28 cellular contexts compared by ENCODE assay signal in genomic region chr6:165597821-165598220, GRCh38.
"Had no signal": no experiment of that assay in that cellular context is flagged by ENCODE, and none has a peak within 500 bp of the region (broad histone marks: within the 10 kb centered on the region; RNA-seq: fewer than 3 reads in every experiment).

No MANE protein-coding gene starts in this region.

- H3K4me1 ChIP-seq: colonic mucosa, esophagus muscularis mucosa, foreskin keratinocyte, gastrocnemius medialis, gastroesophageal sphincter had no signal

- DNase-seq: colonic mucosa; cortex of kidney; dermis blood vessel endothelial cell; dorsolateral prefrontal cortex; effector CD4-positive, alpha-beta T cell; effector CD8-positive, alpha-beta T cell; effector memory CD4-positive, alpha-beta T cell; effector memory CD8-positive, alpha-beta T cell; endodermal cell; erythroblast; esophagus squamous epithelium; foreskin fibroblast; foreskin keratinocyte; foreskin melanocyte; gastrocnemius medialis; glutamatergic neuron; head of caudate nucleus; heart left ventricle; heart right ventricle had no signal

- H3K36me3 ChIP-seq: colonic mucosa, esophagus muscularis mucosa, esophagus squamous epithelium, gastrocnemius medialis, gastroesophageal sphincter, heart left ventricle, heart right ventricle had no signal

- H3K9me3 ChIP-seq: colonic mucosa, esophagus muscularis mucosa, esophagus squamous epithelium, gastrocnemius medialis had no signal

- H3K4me3 ChIP-seq: colonic mucosa, coronary artery, dorsolateral prefrontal cortex, esophagus muscularis mucosa, esophagus squamous epithelium, gastrocnemius medialis, gastroesophageal sphincter, heart left ventricle, heart right ventricle had no signal

- H3K27me3 ChIP-seq: colonic mucosa, dorsolateral prefrontal cortex, esophagus muscularis mucosa, esophagus squamous epithelium, foreskin keratinocyte, gastrocnemius medialis, gastroesophageal sphincter, heart left ventricle, heart right ventricle had no signal

- ATAC-seq: effector memory CD8-positive, alpha-beta T cell; esophagus mucosa; foreskin keratinocyte; gastrocnemius medialis; gastroesophageal sphincter; heart left ventricle; heart right ventricle had no signal

- H3K27ac ChIP-seq: colonic mucosa, coronary artery, dorsolateral prefrontal cortex, epithelial cell of prostate, esophagus muscularis mucosa, esophagus squamous epithelium, foreskin keratinocyte, gastrocnemius medialis, gastroesophageal sphincter, heart left ventricle, heart right ventricle had no signal

- FAIRE-seq: colon, endometrium, endothelial cell of umbilical vein, frontal cortex had no signal
